Comparison of ENCODE assay signal across 1 cellular context in the genomic region with DNA sequence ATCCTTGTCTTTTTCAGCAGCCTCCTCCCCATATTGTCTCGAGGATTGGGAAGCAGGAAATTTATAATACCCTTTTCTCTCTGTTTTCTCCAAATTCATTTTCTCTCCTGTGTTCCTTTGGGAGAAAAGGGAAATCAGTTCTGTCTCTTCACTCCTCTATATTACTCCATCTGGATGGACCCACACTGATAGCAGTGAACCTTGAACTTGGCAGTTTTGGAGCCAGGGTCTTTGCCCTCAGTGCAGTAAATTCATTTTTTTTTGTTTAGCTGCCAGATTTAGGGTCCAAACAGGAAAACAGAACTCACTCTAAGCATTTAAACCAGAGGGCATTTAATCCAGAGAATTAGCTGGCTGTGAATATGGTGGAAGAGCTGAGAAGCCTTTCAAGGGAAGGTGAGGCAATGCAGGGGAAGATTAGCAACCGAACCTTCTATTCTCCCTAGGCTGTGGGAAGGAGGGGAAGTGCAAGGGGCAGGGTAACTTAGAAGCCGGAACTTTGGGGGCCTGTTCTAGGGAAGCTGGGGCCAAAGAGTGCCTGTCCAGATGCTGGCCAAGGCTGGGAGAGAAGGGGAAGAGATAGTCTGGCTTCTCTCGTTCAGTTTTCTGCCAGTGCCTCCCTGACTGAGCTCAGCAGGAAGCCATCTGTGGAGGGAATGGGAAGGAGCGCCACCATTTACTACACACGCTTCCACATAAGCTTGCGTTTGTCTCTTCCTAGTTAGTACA.
TF ChIP-seq lines count a peak whose summit lies in the region.

No MANE protein-coding gene starts in this region.

TF ChIP-seq in GM12891, 5 proteins besides CTCF, POLR2A, EP300 and RAD21:
- TF ChIP-seq SPI1 (IDR thresholded peaks at IDR 0.05; ENCODE audit: low read depth, low read length), result no peak
- TF ChIP-seq TAF1 (IDR thresholded peaks at IDR 0.05; ENCODE audit: low read depth, low read length), result no peak
- TF ChIP-seq POU2F2 (IDR thresholded peaks at IDR 0.05; ENCODE audit: low read depth, low read length), result no peak
- no peak for TF ChIP-seq PAX5 (IDR thresholded peaks at IDR 0.05; ENCODE audit: insufficient read depth, low read length, severe bottlenecking)
- no peak for TF ChIP-seq POLR2AphosphoS5 (IDR thresholded peaks at IDR 0.05; ENCODE audit: low read depth, low read length)
